In the genomic region with DNA sequence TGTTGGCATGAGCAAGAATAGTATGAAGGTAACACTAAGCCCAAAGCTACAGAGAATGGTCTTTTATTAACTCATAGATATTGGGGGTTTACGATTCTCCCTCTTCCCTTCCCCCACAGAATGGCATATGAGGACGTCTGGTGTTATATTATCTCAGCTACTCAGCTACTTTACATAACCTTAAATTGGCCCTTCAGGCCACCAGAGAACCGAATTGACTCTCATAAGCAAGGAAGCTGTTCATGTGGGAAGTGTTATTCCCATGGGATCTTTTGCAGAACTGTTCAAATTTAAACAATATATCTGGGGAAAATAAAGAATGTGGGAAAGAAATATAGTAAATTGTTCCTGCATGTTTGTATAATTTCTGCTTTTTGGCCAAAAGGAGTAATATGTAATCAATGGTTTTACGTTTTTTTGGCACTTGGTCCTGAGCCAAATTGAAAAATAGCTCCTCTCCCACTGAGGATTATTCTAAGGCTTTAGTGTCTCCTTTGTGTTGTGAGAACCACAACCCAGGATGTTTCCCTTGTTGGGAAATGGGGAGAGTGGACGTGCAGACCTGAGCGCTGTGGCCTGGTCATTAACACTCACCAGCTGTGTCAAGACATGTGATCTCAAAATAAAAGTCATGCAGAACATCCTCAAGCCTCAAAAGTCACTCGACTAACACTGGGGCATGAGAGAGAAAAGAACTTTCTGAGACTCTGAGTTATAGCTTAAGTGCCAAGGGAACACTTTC, we compare ENCODE assay signal across 19 cellular contexts.
"Had no signal": no experiment of that assay in that cellular context is flagged by ENCODE, and none has a peak within 500 bp of the region (broad histone marks: within the 10 kb centered on the region; RNA-seq: fewer than 3 reads in every experiment).

No MANE protein-coding gene starts in this region.

- DNase-seq: activated CD4-positive, alpha-beta T cell treated with anti-CD3 and anti-CD28 coated beads, Interleukin-2, amount 50 U/mL, for 48 hours; activated naive CD4-positive, alpha-beta T cell treated with anti-CD3 and anti-CD28 coated beads for 36 hours; activated naive CD8-positive, alpha-beta T cell treated with anti-CD3 and anti-CD28 coated beads, Interleukin-2, amount 50 U/mL, for 24 hours; left cardiac atrium; midbrain; stimulated activated CD4-positive, alpha-beta T cell treated with anti-CD3 and anti-CD28 coated beads, Interleukin-12 subunit alpha, Interleukin-12 subunit beta, amount 100 ng/mL, for 4 hours; stimulated activated CD4-positive, alpha-beta T cell treated with anti-CD3 and anti-CD28 coated beads, Interleukin-2, amount 100 ng/mL, for 24 hours; stimulated activated naive B cell treated with anti-CD40 and anti-IgM and Interleukin-4, amounts not matched to agents 10 μg/mL and 1 μg/mL and 100 μg/mL, for 72 hours; thyroid gland; WERI-Rb-1 had no signal

- H3K27me3 ChIP-seq: cardiac muscle cell, thyroid gland had no signal

- H3K27ac Mint-ChIP-seq: activated naive CD4-positive, alpha-beta T cell treated with anti-CD3 and anti-CD28 coated beads for 36 hours; activated naive CD8-positive, alpha-beta T cell treated with anti-CD3 and anti-CD28 coated beads, Interleukin-2, amount 50 U/mL, for 24 hours; activated T-helper 2 cell treated with anti-CD3 and anti-CD28 coated beads, Interferon-gamma antibody, Interleukin-2, Interleukin-4, amounts not matched to agents 10 μg/mL and 5 μg/mL and 100 μg/mL, durations not matched to agents 14 hours and 24 hours and 36 hours; stimulated activated naive B cell treated with anti-CD40 and anti-IgM and Interleukin-4, amounts not matched to agents 10 μg/mL and 1 μg/mL and 100 μg/mL, for 72 hours; T-helper 1 cell treated with Interleukin-12 subunit alpha and Interleukin-12 subunit beta and Interleukin-4 antibody, amounts not matched to agents 30 μg/mL and 1 μg/mL, for 36 hours had no signal

- H3K9me3 Mint-ChIP-seq: activated T-helper 2 cell treated with anti-CD3 and anti-CD28 coated beads, Interferon-gamma antibody, Interleukin-2, Interleukin-4, amounts not matched to agents 10 μg/mL and 5 μg/mL and 100 μg/mL, durations not matched to agents 14 hours and 24 hours and 36 hours had no signal

- ATAC-seq: activated naive CD8-positive, alpha-beta T cell treated with anti-CD3 and anti-CD28 coated beads, Interleukin-2, amount 50 U/mL, for 24 hours; esophagus mucosa; psoas muscle; stimulated activated naive B cell treated with anti-CD40 and anti-IgM and Interleukin-4, amounts not matched to agents 10 μg/mL and 1 μg/mL and 100 μg/mL, for 72 hours had no signal

- H3K4me1 ChIP-seq: psoas muscle, thyroid gland had no signal

- H3K9me3 ChIP-seq: psoas muscle, thyroid gland had no signal

- H3K27ac ChIP-seq: cardiac muscle cell, psoas muscle, thyroid gland, WERI-Rb-1 had no signal

- H3K4me1 Mint-ChIP-seq: activated naive CD8-positive, alpha-beta T cell treated with anti-CD3 and anti-CD28 coated beads, Interleukin-2, amount 50 U/mL, for 24 hours; stimulated activated naive B cell treated with anti-CD40 and anti-IgM and Interleukin-4, amounts not matched to agents 10 μg/mL and 1 μg/mL and 100 μg/mL, for 72 hours had no signal

- H3K4me3 ChIP-seq: cardiac muscle cell, psoas muscle, thyroid gland had no signal

- H3K4me3 Mint-ChIP-seq: activated naive CD4-positive, alpha-beta T cell treated with anti-CD3 and anti-CD28 coated beads for 36 hours; activated naive CD8-positive, alpha-beta T cell treated with anti-CD3 and anti-CD28 coated beads, Interleukin-2, amount 50 U/mL, for 24 hours; neural crest cell; stimulated activated naive B cell treated with anti-CD40 and anti-IgM and Interleukin-4, amounts not matched to agents 10 μg/mL and 1 μg/mL and 100 μg/mL, for 72 hours; T-helper 1 cell treated with Interleukin-12 subunit alpha and Interleukin-12 subunit beta and Interleukin-4 antibody, amounts not matched to agents 30 μg/mL and 1 μg/mL, for 36 hours had no signal

- H3K36me3 ChIP-seq: cardiac muscle cell, thyroid gland, WERI-Rb-1 had no signal

- FAIRE-seq: colon, endometrium, frontal cortex had no signal
